In the genomic region with DNA sequence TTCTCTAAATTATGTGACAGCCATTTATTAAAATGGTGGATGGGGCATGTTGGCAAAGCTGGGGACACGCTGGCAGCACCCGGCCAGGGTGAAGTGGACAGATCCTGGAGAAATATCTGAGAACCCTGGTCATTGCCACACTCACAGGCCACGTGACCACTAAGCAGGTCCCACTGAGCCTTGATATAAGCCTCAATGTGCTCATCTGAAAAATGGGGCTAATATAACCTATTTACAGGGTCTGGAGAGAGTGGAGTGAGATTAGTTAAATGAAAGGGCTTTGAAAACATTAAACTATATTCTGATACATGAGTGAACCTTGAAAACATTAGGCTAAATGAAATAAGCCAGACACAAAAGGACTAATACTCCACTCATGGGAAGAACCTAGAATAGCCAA, we compare ENCODE assay signal across 27 cellular contexts.
DNase-seq lines count a peak whose midpoint lies in the region; ATAC-seq, FAIRE-seq and TF ChIP-seq lines count a peak whose summit lies in the region.
"Had no signal": no experiment of that assay in that cellular context is flagged by ENCODE, and none has a peak within 500 bp of the region (broad histone marks: within the 10 kb centered on the region; RNA-seq: fewer than 3 reads in every experiment).

No MANE protein-coding gene starts in this region.

- no peaks in the 10 kb centered on the region for H3K36me3 Mint-ChIP-seq in type B pancreatic cell
- H3K36me3 Mint-ChIP-seq in stimulated activated memory B cell treated with anti-CD40 and anti-IgM and Interleukin-4, amounts not matched to agents 10 μg/mL and 1 μg/mL and 100 μg/mL, for 72 hours, result no peaks in the 10 kb centered on the region
- H3K36me3 Mint-ChIP-seq: CD14-positive monocyte; CD4-positive, alpha-beta memory T cell; CD4-positive, CD25-positive, alpha-beta regulatory T cell; CD8-positive, alpha-beta memory T cell had no signal

- H2AFZ ChIP-seq in K562 (ENCODE audit: low read depth, low read length), result no peak overlapping the region

- peaks cover 16% of the 10 kb centered on the region for H3K4me1 Mint-ChIP-seq in type B pancreatic cell (ENCODE audit: unreplicated experiment)
- H3K4me1 Mint-ChIP-seq in stimulated activated memory B cell treated with anti-CD40 and anti-IgM and Interleukin-4, amounts not matched to agents 10 μg/mL and 1 μg/mL and 100 μg/mL, for 72 hours, result no peaks in the 10 kb centered on the region
- H3K4me1 Mint-ChIP-seq: CD4-positive, alpha-beta memory T cell; CD4-positive, CD25-positive, alpha-beta regulatory T cell; CD8-positive, alpha-beta memory T cell had no signal

- H3K27me3 ChIP-seq in K562 (ENCODE audit: control insufficient read depth in 2 of 2, insufficient read depth in 2 of 2, low read length in 2 of 2), result peaks cover 13 to 57% of the 10 kb centered on the region in 2 experiments
- H3K27me3 ChIP-seq: BLaER1 had no signal

- 0% methylated on average over 3 of the region's 3 CpGs for WGBS in K562 (ENCODE audit: insufficient coverage, low coverage, missing lambda C conversion rate)

- no peak overlapping the region for H3K4me2 ChIP-seq in K562 (ENCODE audit: insufficient read depth, low read length)
- H3K4me2 ChIP-seq: BLaER1 had no signal

- no peak overlapping the region for H3K4me3 ChIP-seq in K562
- H3K4me3 ChIP-seq: BLaER1, GM12878 had no signal

- no peak overlapping the region for H3K4me3 Mint-ChIP-seq in type B pancreatic cell
- no peak overlapping the region for H3K4me3 Mint-ChIP-seq in stimulated activated memory B cell treated with anti-CD40 and anti-IgM and Interleukin-4, amounts not matched to agents 10 μg/mL and 1 μg/mL and 100 μg/mL, for 72 hours
- H3K4me3 Mint-ChIP-seq: CD14-positive monocyte; CD4-positive, alpha-beta memory T cell; CD4-positive, CD25-positive, alpha-beta regulatory T cell; CD8-positive, alpha-beta memory T cell had no signal

- peaks cover 30% of the 10 kb centered on the region for H3K27me3 Mint-ChIP-seq in type B pancreatic cell
- peaks cover 39% of the 10 kb centered on the region for H3K27me3 Mint-ChIP-seq in stimulated activated memory B cell treated with anti-CD40 and anti-IgM and Interleukin-4, amounts not matched to agents 10 μg/mL and 1 μg/mL and 100 μg/mL, for 72 hours

- no peaks in the 10 kb centered on the region for H3K36me3 ChIP-seq in K562 (ENCODE audit: control insufficient read depth, insufficient read depth, low read length)
- H3K36me3 ChIP-seq: BE2C, BLaER1 had no signal

- POLR2A ChIA-PET in K562 (lab: Yijun Ruan, JAX), result no interaction called here

- no peak for TF ChIP-seq EP300 in Ishikawa (IDR thresholded peaks at IDR 0.05; ENCODE audit: borderline replicate concordance)
- no peak for TF ChIP-seq EP300 in K562 (IDR thresholded peaks at IDR 0.05; ENCODE audit: low read length)

- in situ Hi-C loops in K562 (cut with MboI), result no loop called here

- no peaks in the 10 kb centered on the region for H3K9me3 Mint-ChIP-seq in type B pancreatic cell
- peaks cover 12% of the 10 kb centered on the region for H3K9me3 Mint-ChIP-seq in stimulated activated memory B cell treated with anti-CD40 and anti-IgM and Interleukin-4, amounts not matched to agents 10 μg/mL and 1 μg/mL and 100 μg/mL, for 72 hours
- H3K9me3 Mint-ChIP-seq: CD8-positive, alpha-beta memory T cell had no signal

- DNase-seq in K562 (ENCODE audit: extremely low read depth in 1 of 4, low spot score in 3 of 4) (no peak), type B pancreatic cell (ENCODE audit: extremely low spot score, unreplicated experiment) (no peak), NCI-H1092 (lab: John Stamatoyannopoulos, UW) (no peak)
- DNase-seq: 8988T; ACHN; BE2C; C1 segment of cervical spinal cord; CD4-positive, alpha-beta memory T cell; CD4-positive, CD25-positive, alpha-beta regulatory T cell; CD8-positive, alpha-beta memory T cell; COR-L47; DMS 273 treated with DMSO at 0.1 percent for 48 hours; DMS153; DMS53; DMS79; DND-41; EL; GDM1 had no signal

- CTCF ChIA-PET in K562 (lab: Yijun Ruan, JAX; ENCODE audit: low intra/inter-chr PET ratio), result no interaction called here

- no peaks in the 10 kb centered on the region for H3K9me1 ChIP-seq in K562 (ENCODE audit: control insufficient read depth, insufficient read depth, low read length)

- no peak for ATAC-seq in K562
- ATAC-seq in stimulated activated memory B cell treated with anti-CD40 and anti-IgM and Interleukin-4, amounts not matched to agents 10 μg/mL and 1 μg/mL and 100 μg/mL, for 72 hours, result no peak
- ATAC-seq: GM12878 had no signal

- no peaks in the 10 kb centered on the region for H3K9me3 ChIP-seq in K562 (replicated peaks; ENCODE audit: control insufficient read depth, insufficient read depth, low read depth, low read length)
- H3K9me3 ChIP-seq: BE2C, BLaER1 had no signal

- no peaks in the 10 kb centered on the region for H3K79me2 ChIP-seq in K562 (ENCODE audit: control insufficient read depth, insufficient read depth, low read length)

- no peak for FAIRE-seq in K562 (lab: Jason Lieb, UNC)
- FAIRE-seq: A204.1, GM12878, GM12892, GM18507, GM19239 had no signal

- BruUV-seq in K562 (replicated peaks; lab: Mats Ljungman, UMichigan), result no TSS peak

- no peak for TF ChIP-seq POLR2A in K562 (conservative IDR thresholded peaks at IDR 0.05)

- peak overlapping the region; percentile 68 for H3K27ac Mint-ChIP-seq in type B pancreatic cell
- no peak overlapping the region for H3K27ac Mint-ChIP-seq in stimulated activated memory B cell treated with anti-CD40 and anti-IgM and Interleukin-4, amounts not matched to agents 10 μg/mL and 1 μg/mL and 100 μg/mL, for 72 hours
- H3K27ac Mint-ChIP-seq: CD14-positive monocyte; CD4-positive, alpha-beta memory T cell; CD4-positive, CD25-positive, alpha-beta regulatory T cell had no signal

- TF ChIP-seq CTCF in K562 (IDR thresholded peaks at IDR 0.05 in 2 of 3, conservative IDR thresholded peaks at IDR 0.05 in 1 of 3; ENCODE audit: insufficient read depth in 2 of 3, low read depth in 1 of 3, low read length in 3 of 3) (no peak), type B pancreatic cell (conservative IDR thresholded peaks at IDR 0.05) (no peak)

- intact Hi-C loops in K562 (cut with micrococcal nuclease), result no loop called here

- no peak for TF ChIP-seq RAD21 in Ishikawa (IDR thresholded peaks at IDR 0.05; ENCODE audit: low read depth)
- TF ChIP-seq RAD21 in K562 (CRISPR knock-in tag; conservative IDR thresholded peaks at IDR 0.05 in 1 of 2, IDR thresholded peaks at IDR 0.05 in 1 of 2), result no peak

- no peak overlapping the region for H3K27ac ChIP-seq in K562 (ENCODE audit: extremely low read depth, low read depth, low read length)
- H3K27ac ChIP-seq: BLaER1 had no signal

- no peak overlapping the region for H3K9ac ChIP-seq in K562 (ENCODE audit: insufficient read depth in 1 of 2, low read depth in 2 of 2, low read length in 2 of 2)
- H3K9ac ChIP-seq: BLaER1 had no signal

- 0 out of 2 replicates have a peak, but pooled peaks cover 10% of the 10 kb centered on the region for H4K20me1 ChIP-seq in K562 (replicated peaks; ENCODE audit: control insufficient read depth, insufficient read depth, low read length)
- H4K20me1 ChIP-seq: BLaER1 had no signal

- peaks cover 0 to 5% of the 10 kb centered on the region in 2 experiments; a peak in 3 of 5 replicates for H3K4me1 ChIP-seq in K562 (replicated peaks in 1 of 2; ENCODE audit: control insufficient read depth in 2 of 2, insufficient read depth in 2 of 2, low read length in 2 of 2)
- H3K4me1 ChIP-seq: BE2C, BLaER1 had no signal

TF ChIP-seq in Ishikawa, 13 proteins besides CTCF, POLR2A, EP300 and RAD21 (continues in another document):
- TF ChIP-seq YY1 (IDR thresholded peaks at IDR 0.05; ENCODE audit: low read depth) (no peak), CREB1 (IDR thresholded peaks at IDR 0.05; ENCODE audit: low read depth) (no peak)

TF ChIP-seq in K562, 482 proteins besides CTCF, POLR2A, EP300 and RAD21:
- TF ChIP-seq HDAC6 (IDR thresholded peaks at IDR 0.05; ENCODE audit: low read depth, low read length) (no peak), USF1 (CRISPR knock-in tag; IDR thresholded peaks at IDR 0.05) (peak; percentile 17; the same call in 1 of the 2 replicates), RBM25 (IDR thresholded peaks at IDR 0.05; ENCODE audit: low read depth, low read length, severe bottlenecking) (peak; percentile 78), RBM17 (IDR thresholded peaks at IDR 0.05; ENCODE audit: borderline replicate concordance, low read depth, low read length) (no peak), BCOR (IDR thresholded peaks at IDR 0.05) (peak; percentile 19; the same call in 1 of the 2 replicates), MTA3 (IDR thresholded peaks at IDR 0.05; ENCODE audit: borderline replicate concordance) (no peak)
